ENCODE assay signal across 8 cellular contexts in genomic region chr11:26331911-26332571, GRCh38. TPM values are rescaled to one million over a fixed set of nuclear protein-coding genes. Genes with fewer than 3 reads are reported as not detected.
DNase-seq lines count a peak whose midpoint lies in the region; ATAC-seq and TF ChIP-seq lines count a peak whose summit lies in the region.
"Had no signal": no experiment of that assay in that cellular context is flagged by ENCODE, and none has a peak within 500 bp of the region (broad histone marks: within the 10 kb centered on the region; RNA-seq: fewer than 3 reads in every experiment).

Gene ANO3 (plus strand): TSS chr11:26332130. CDS start chr11:26332276, 146 bp downstream.

- H3K9me3 ChIP-seq in PC-9 (ENCODE audit: insufficient read depth, low read depth) (no peaks in the 10 kb centered on the region), aorta (ENCODE audit: control insufficient read depth, low read length) (no peaks in the 10 kb centered on the region)

- peak; percentile 90 for ATAC-seq in GM21529 (IDR thresholded peaks at IDR 0.05; ENCODE audit: unreplicated experiment)
- ATAC-seq in aorta (ENCODE audit: low FRiP score) = peak; percentile 67

- no peaks in the 10 kb centered on the region for H3K4me1 Mint-ChIP-seq in endothelial cell (ENCODE audit: unreplicated experiment)
- H3K4me1 Mint-ChIP-seq in mesothelial cell of epicardium = peaks cover 14% of the 10 kb centered on the region
- H3K4me1 Mint-ChIP-seq: central memory CD8-positive, alpha-beta T cell had no signal

- no peak within 1 kb of the TSS for H3K27ac Mint-ChIP-seq in endothelial cell (ENCODE audit: unreplicated experiment)
- peak within 1 kb of the TSS; percentile 74 for H3K27ac Mint-ChIP-seq in mesothelial cell of epicardium

- TF ChIP-seq CTCF in GM12864 (IDR thresholded peaks at IDR 0.05; ENCODE audit: low read depth, low read length, missing control alignments) (peak; percentile 52), PC-9 (conservative IDR thresholded peaks at IDR 0.05) (peak; percentile 62), endothelial cell (IDR thresholded peaks at IDR 0.05; ENCODE audit: unreplicated experiment) (peak; percentile 74), mesothelial cell of epicardium (IDR thresholded peaks at IDR 0.05; ENCODE audit: unreplicated experiment) (peak; percentile 41)

- POLR2A ChIA-PET in PC-9 (lab: Charles Lee; ENCODE audit: unreplicated experiment) = no interaction called here

- WGBS in aorta, 2 donors = 3 to 4% methylated on average over 36 of the region's 36 CpGs

- no peaks in the 10 kb centered on the region for H3K36me3 ChIP-seq in PC-9 (ENCODE audit: low read depth)
- no peaks in the 10 kb centered on the region for H3K36me3 ChIP-seq in aorta (ENCODE audit: control insufficient read depth in 1 of 2, insufficient read depth in 2 of 2, low read length in 1 of 2)

- peak within 1 kb of the TSS; percentile 59 for H3K4me2 ChIP-seq in PC-9

- CTCF ChIA-PET in PC-9 (lab: Charles Lee) = no interaction called here

- no peak within 1 kb of the TSS for H3K27ac ChIP-seq in PC-9
- H3K27ac ChIP-seq in aorta (ENCODE audit: low read depth in 1 of 2, low read length in 2 of 2) = no peak within 1 kb of the TSS

- intact Hi-C loops in PC-9 (cut with micrococcal nuclease; ENCODE audit: unreplicated experiment) (no loop called here), aorta (cut with DNase I) (no loop called here)

- no peak for DNase-seq in GM12864 (ENCODE audit: low read depth)
- peak in 42 of 76 experiments; percentile 1 to 61 (median 14) for DNase-seq in HUDEP-2 (lab: John Stamatoyannopoulos, UW; ENCODE audit: unreplicated experiment in 76 of 76)
- DNase-seq in PC-9 = peak; percentile 47 to 72
- DNase-seq in endothelial cell (ENCODE audit: low spot score) = peak; percentile 94
- DNase-seq in mesothelial cell of epicardium (ENCODE audit: low spot score in 2 of 2, unreplicated experiment in 2 of 2) = peak; percentile 72 to 86
- DNase-seq in aorta = peak; percentile 65 to 81

- peak within 1 kb of the TSS; percentile 66; the same call in 1 of the 2 replicates for H2AFZ ChIP-seq in PC-9

- H3K4me1 ChIP-seq in PC-9 (replicated peaks; ENCODE audit: insufficient read depth) (0 out of 2 replicates have a peak, but pooled peaks cover 2% of the 10 kb centered on the region), aorta (ENCODE audit: control insufficient read depth in 1 of 2, insufficient read depth in 2 of 2, low read length in 2 of 2) (no peaks in the 10 kb centered on the region)

- no peak within 1 kb of the TSS for H3K4me3 ChIP-seq in GM12864 (ENCODE audit: low read depth, low read length)
- peak within 1 kb of the TSS; percentile 3; the same call in 1 of the 2 replicates for H3K4me3 ChIP-seq in PC-9
- peak within 1 kb of the TSS in 1 of 2 donors; percentile 26 for H3K4me3 ChIP-seq in aorta (ENCODE audit: low read length in 2 of 2)

- no peaks in the 10 kb centered on the region for H3F3A ChIP-seq in PC-9 (ENCODE audit: insufficient read depth, low read depth)

- no peaks in the 10 kb centered on the region for H3K27me3 ChIP-seq in PC-9 (ENCODE audit: insufficient read depth, low read depth)
- no peaks in the 10 kb centered on the region for H3K27me3 ChIP-seq in aorta (ENCODE audit: control insufficient read depth in 1 of 2, insufficient read depth in 2 of 2, low read length in 1 of 2)

- BruUV-seq in PC-9 (replicated peaks; lab: Mats Ljungman, UMichigan) = no TSS peak

- H3K36me3 Mint-ChIP-seq in endothelial cell (ENCODE audit: low read depth, unreplicated experiment) = no peaks in the 10 kb centered on the region
- no peaks in the 10 kb centered on the region for H3K36me3 Mint-ChIP-seq in mesothelial cell of epicardium

- H3K4me3 Mint-ChIP-seq in endothelial cell (ENCODE audit: unreplicated experiment) = peak within 1 kb of the TSS; percentile 43
- H3K4me3 Mint-ChIP-seq in mesothelial cell of epicardium = peak within 1 kb of the TSS; percentile 64
- H3K4me3 Mint-ChIP-seq: central memory CD8-positive, alpha-beta T cell had no signal

- H3K9me3 Mint-ChIP-seq in endothelial cell (ENCODE audit: unreplicated experiment) = no peaks in the 10 kb centered on the region
- no peaks in the 10 kb centered on the region for H3K9me3 Mint-ChIP-seq in mesothelial cell of epicardium

- H3K27me3 Mint-ChIP-seq in endothelial cell (ENCODE audit: unreplicated experiment) = peaks cover 2% of the 10 kb centered on the region
- peaks cover 81% of the 10 kb centered on the region for H3K27me3 Mint-ChIP-seq in mesothelial cell of epicardium (ENCODE audit: low read depth)
- H3K27me3 Mint-ChIP-seq: central memory CD8-positive, alpha-beta T cell had no signal

- H3K79me2 ChIP-seq in PC-9 (ENCODE audit: low read depth) = no peaks in the 10 kb centered on the region

- no peaks in the 10 kb centered on the region for H4K20me1 ChIP-seq in PC-9 (ENCODE audit: insufficient read depth)

- no peaks in the 10 kb centered on the region for H3K9me2 ChIP-seq in PC-9 (ENCODE audit: insufficient read depth)

RNA-seq across cellular contexts. Expression of gene ANO3, which starts in this region (rescaled TPM):
- not detected in 2 replicates for total RNA-seq in PC-9 (2021)
- 0.36 TPM for total RNA-seq in endothelial cell (ENCODE audit: unreplicated experiment)
- 0.07 to 0.13 TPM in 2 of 3 replicates, not detected in the other for total RNA-seq in mesothelial cell of epicardium
- total RNA-seq in aorta = 1 to 10 TPM in 1 of 2 donors, under 1 TPM in 1; 0.55 to 1.6 TPM
- polyA plus RNA-seq in aorta = 1 to 10 TPM in 1 of 2 donors, under 1 TPM in 1; 0.13 to 1.1 TPM

Comparison
In these comparisons a context has a peak if more than half of its experiments do, and no peak if none do; other contexts are left out.
1. Peak in DNase-seq, H3K4me3 ChIP-seq and H3K4me2 ChIP-seq in PC-9; RNA of the gene not detected or under 1 TPM.
2. Peak in DNase-seq in endothelial cell; RNA of the gene not detected or under 1 TPM.
3. Peak in DNase-seq in mesothelial cell of epicardium; RNA of the gene not detected or under 1 TPM.